13 cellular contexts compared by ENCODE assay signal in the genomic region with DNA sequence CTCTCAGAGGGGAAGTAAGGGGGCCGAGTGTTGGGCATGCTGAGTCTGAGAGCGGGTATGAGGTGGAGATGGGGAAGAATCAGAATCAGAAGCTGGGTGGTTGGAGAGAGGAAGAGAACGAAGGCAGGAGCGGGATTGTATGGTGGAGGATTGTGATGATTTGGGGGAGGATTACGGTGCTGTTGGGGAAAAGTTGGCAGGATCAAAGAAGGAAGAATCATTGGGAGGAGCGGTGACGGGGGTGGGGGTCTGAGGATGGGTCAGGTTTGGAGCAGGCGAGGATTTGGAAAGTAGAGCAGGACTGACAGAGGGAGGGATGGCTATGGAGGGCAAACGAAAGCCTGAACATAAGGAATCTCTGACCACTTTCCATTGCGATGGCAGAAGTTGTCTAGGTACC.
"Had no signal": no experiment of that assay in that cellular context is flagged by ENCODE, and none has a peak within 500 bp of the region (broad histone marks: within the 10 kb centered on the region; RNA-seq: fewer than 3 reads in every experiment).

No MANE protein-coding gene starts in this region.

- DNase-seq: effector memory CD4-positive, alpha-beta T cell; gastrocnemius medialis; heart right ventricle; hypothalamus; kidney glomerular epithelial cell; naive thymus-derived CD4-positive, alpha-beta T cell; posterior cingulate gyrus; small intestine; stimulated activated CD4-positive, alpha-beta T cell treated with anti-CD3 and anti-CD28 coated beads, Interleukin-12 subunit alpha, Interleukin-12 subunit beta, amount 100 ng/mL, for 4 hours; stimulated activated naive CD8-positive, alpha-beta T cell treated with anti-CD3 and anti-CD28 coated beads, Interleukin-15, Interleukin-2, amounts not matched to agents 100 U/mL and 50 U/mL, for 24 hours had no signal

- ATAC-seq: gastrocnemius medialis; heart right ventricle; naive thymus-derived CD4-positive, alpha-beta T cell; stimulated activated naive CD8-positive, alpha-beta T cell treated with anti-CD3 and anti-CD28 coated beads, Interleukin-15, Interleukin-2, amounts not matched to agents 100 U/mL and 50 U/mL, for 24 hours had no signal

- H3K4me1 ChIP-seq: esophagus muscularis mucosa, gastrocnemius medialis, heart right ventricle, right atrium auricular region, tibial nerve had no signal

- H3K27me3 Mint-ChIP-seq: naive thymus-derived CD4-positive, alpha-beta T cell had no signal

- H3K27me3 ChIP-seq: esophagus muscularis mucosa, gastrocnemius medialis, heart right ventricle, right atrium auricular region, tibial nerve had no signal

- H3K4me3 ChIP-seq: esophagus muscularis mucosa, gastrocnemius medialis, heart right ventricle, right atrium auricular region, tibial nerve had no signal
